Comparison of ENCODE assay signal across 1 cellular context in genomic region chr11:95568236-95568635, GRCh38.
TF ChIP-seq lines count a peak whose summit lies in the region.

No MANE protein-coding gene starts in this region.

TF ChIP-seq in IMR-90, 13 proteins besides CTCF, POLR2A, EP300 and RAD21 (continued from another document):
- TF ChIP-seq MXI1 (IDR thresholded peaks at IDR 0.05; ENCODE audit: borderline replicate concordance, low read depth, low read length) (no peak), BHLHE40 (IDR thresholded peaks at IDR 0.05; ENCODE audit: low read depth, low read length) (no peak), MAFK (IDR thresholded peaks at IDR 0.05; ENCODE audit: low read depth, low read length) (no peak), RCOR1 (IDR thresholded peaks at IDR 0.05; ENCODE audit: insufficient replicate concordance, low read length) (no peak), RFX5 (IDR thresholded peaks at IDR 0.05; ENCODE audit: low read depth, low read length) (no peak)
